15 cellular contexts compared by ENCODE assay signal in genomic region chr2:234438322-234438977, GRCh38. TPM values are rescaled to one million over a fixed set of nuclear protein-coding genes. Genes with fewer than 3 reads are reported as not detected.
DNase-seq lines count a peak whose midpoint lies in the region; ATAC-seq and TF ChIP-seq lines count a peak whose summit lies in the region.
"Had no signal": no experiment of that assay in that cellular context is flagged by ENCODE, and none has a peak within 500 bp of the region (broad histone marks: within the 10 kb centered on the region; RNA-seq: fewer than 3 reads in every experiment).

No MANE protein-coding gene starts in this region.

- H3K36me3 Mint-ChIP-seq in activated T-cell treated with anti-CD3 and anti-CD28 coated beads, Interleukin-2, amount 50 U/mL, for 4 hours (ENCODE audit: insufficient read depth): no peaks in the 10 kb centered on the region
- H3K36me3 Mint-ChIP-seq in stimulated activated effector memory CD8-positive, alpha-beta T cell treated with anti-CD3 and anti-CD28 coated beads, Interleukin-12 subunit alpha, Interleukin-12 subunit beta, amount 100 ng/mL, for 72 hours: no peaks in the 10 kb centered on the region

- no peaks in the 10 kb centered on the region for H3K9me3 Mint-ChIP-seq in activated T-cell treated with anti-CD3 and anti-CD28 coated beads, Interleukin-2, amount 50 U/mL, for 4 hours
- no peaks in the 10 kb centered on the region for H3K9me3 Mint-ChIP-seq in stimulated activated effector memory CD8-positive, alpha-beta T cell treated with anti-CD3 and anti-CD28 coated beads, Interleukin-12 subunit alpha, Interleukin-12 subunit beta, amount 100 ng/mL, for 72 hours

- H3K4me1 ChIP-seq in A673 (ENCODE audit: insufficient read depth, low read length, poor library complexity, severe bottlenecking): no peaks in the 10 kb centered on the region
- H3K4me1 ChIP-seq: uterus had no signal

- peak overlapping the region; percentile 48 for H3K4me3 Mint-ChIP-seq in activated T-cell treated with anti-CD3 and anti-CD28 coated beads, Interleukin-2, amount 50 U/mL, for 4 hours
- H3K4me3 Mint-ChIP-seq in stimulated activated effector memory CD8-positive, alpha-beta T cell treated with anti-CD3 and anti-CD28 coated beads, Interleukin-12 subunit alpha, Interleukin-12 subunit beta, amount 100 ng/mL, for 72 hours: no peak overlapping the region
- H3K4me3 Mint-ChIP-seq: activated CD4-positive, alpha-beta memory T cell treated with anti-CD3 and anti-CD28 coated beads, Interleukin-2, amount 10 ng/mL, durations not matched to agents 7 days and 5 days had no signal

- no peak for DNase-seq in activated T-cell treated with anti-CD3 and anti-CD28 coated beads, Interleukin-2, amount 50 U/mL, for 4 hours
- no peak for DNase-seq in activated T-cell treated with anti-CD3 and anti-CD28 coated beads for 4 hours
- peak; percentile 10 for DNase-seq in MV-4-11 (lab: John Stamatoyannopoulos, UW)
- no peak for DNase-seq in caudate nucleus (lab: John Stamatoyannopoulos, UW)
- DNase-seq in stimulated activated effector memory CD8-positive, alpha-beta T cell treated with anti-CD3 and anti-CD28 coated beads, Interleukin-12 subunit alpha, Interleukin-12 subunit beta, amount 100 ng/mL, for 72 hours (ENCODE audit: low spot score in 2 of 2): no peak
- DNase-seq in A673 (ENCODE audit: low spot score): no peak
- DNase-seq in HuH-7.5 (ENCODE audit: low spot score): no peak
- no peak for DNase-seq in stimulated activated naive CD4-positive, alpha-beta T cell treated with Interleukin-2 at 50 U/mL for 16 hours (lab: John Stamatoyannopoulos, UW)
- DNase-seq: activated CD4-positive, alpha-beta memory T cell treated with anti-CD3 and anti-CD28 coated beads, Interleukin-2, amount 10 ng/mL, durations not matched to agents 7 days and 5 days; gastrocnemius medialis; NCI-H2171; NK-92 treated with Interleukin-12 subunit alpha and Interleukin-12 subunit beta, amount 100 ng/mL, for 24 hours; stimulated activated CD4-positive, alpha-beta T cell treated with anti-CD3 and anti-CD28 coated beads, Interleukin-4, amount 100 ng/mL, for 24 hours; uterus had no signal

- no peak overlapping the region for H3K4me3 ChIP-seq in A673 (ENCODE audit: low read depth, low read length, poor library complexity, severe bottlenecking)
- H3K4me3 ChIP-seq: gastrocnemius medialis, lung, uterus had no signal

- TF ChIP-seq CTCF in A673 (conservative IDR thresholded peaks at IDR 0.05; ENCODE audit: low read depth, low read length): no peak

- H3K4me1 Mint-ChIP-seq in activated T-cell treated with anti-CD3 and anti-CD28 coated beads, Interleukin-2, amount 50 U/mL, for 4 hours (ENCODE audit: low read depth): peaks cover 76% of the 10 kb centered on the region
- H3K4me1 Mint-ChIP-seq in stimulated activated effector memory CD8-positive, alpha-beta T cell treated with anti-CD3 and anti-CD28 coated beads, Interleukin-12 subunit alpha, Interleukin-12 subunit beta, amount 100 ng/mL, for 72 hours: peaks cover 41% of the 10 kb centered on the region

- no peaks in the 10 kb centered on the region for H3K36me3 ChIP-seq in A673 (ENCODE audit: insufficient read depth, low read length, poor library complexity, severe bottlenecking)
- H3K36me3 ChIP-seq: gastrocnemius medialis, uterus had no signal

- intact Hi-C loops in A673 (cut with micrococcal nuclease; ENCODE audit: unreplicated experiment): no loop called here

- CTCF ChIA-PET in A673 (lab: Charles Lee): no interaction called here

- H3K27ac ChIP-seq in caudate nucleus (ENCODE audit: low read depth, low read length): peak overlapping the region; percentile 58
- H3K27ac ChIP-seq in A673 (ENCODE audit: low read depth, low read length, poor library complexity, severe bottlenecking): no peak overlapping the region
- H3K27ac ChIP-seq: gastrocnemius medialis, uterus had no signal

- peak; percentile 38 to 47 for ATAC-seq in activated T-cell treated with anti-CD3 and anti-CD28 coated beads, Interleukin-2, amount 50 U/mL, for 4 hours
- no peak for ATAC-seq in stimulated activated effector memory CD8-positive, alpha-beta T cell treated with anti-CD3 and anti-CD28 coated beads, Interleukin-12 subunit alpha, Interleukin-12 subunit beta, amount 100 ng/mL, for 72 hours

- no peaks in the 10 kb centered on the region for H3K27me3 ChIP-seq in A673 (replicated peaks; ENCODE audit: insufficient read depth, low read depth, low read length, poor library complexity)
- H3K27me3 ChIP-seq: gastrocnemius medialis, uterus had no signal

- POLR2A ChIA-PET in A673 (lab: Charles Lee; ENCODE audit: low non-redundant PET): interaction anchor here (0.7 kb wide), 1 partner anchor 302 kb away, joined by 3 read pairs; no protein-coding TSS in a partner anchor

- H3K27me3 Mint-ChIP-seq in activated T-cell treated with anti-CD3 and anti-CD28 coated beads, Interleukin-2, amount 50 U/mL, for 4 hours (ENCODE audit: low read depth): no peaks in the 10 kb centered on the region
- H3K27me3 Mint-ChIP-seq: activated CD4-positive, alpha-beta memory T cell treated with anti-CD3 and anti-CD28 coated beads, Interleukin-2, amount 10 ng/mL, durations not matched to agents 7 days and 5 days had no signal

- no peaks in the 10 kb centered on the region for H3K9me3 ChIP-seq in A673 (ENCODE audit: low read depth, low read length, poor library complexity, severe bottlenecking)
- H3K9me3 ChIP-seq: gastrocnemius medialis, uterus had no signal

- BruUV-seq in A673 (replicated peaks; lab: Mats Ljungman, UMichigan): no TSS peak

- peak overlapping the region; percentile 43 for H3K27ac Mint-ChIP-seq in stimulated activated effector memory CD8-positive, alpha-beta T cell treated with anti-CD3 and anti-CD28 coated beads, Interleukin-12 subunit alpha, Interleukin-12 subunit beta, amount 100 ng/mL, for 72 hours
- H3K27ac Mint-ChIP-seq: activated CD4-positive, alpha-beta memory T cell treated with anti-CD3 and anti-CD28 coated beads, Interleukin-2, amount 10 ng/mL, durations not matched to agents 7 days and 5 days had no signal

RNA-seq across cellular contexts. Expression of gene ARL4C, which starts 58.4 kb away (rescaled TPM):
- total RNA-seq in activated T-cell treated with anti-CD3 and anti-CD28 coated beads, Interleukin-2, amount 50 U/mL, for 4 hours: 10 to 100 TPM; 10.4 to 24.2 (median 23.7) TPM
- 3.0 and 3.5 TPM in 2 replicates for total RNA-seq in A673 (2021)
